In the genomic region with DNA sequence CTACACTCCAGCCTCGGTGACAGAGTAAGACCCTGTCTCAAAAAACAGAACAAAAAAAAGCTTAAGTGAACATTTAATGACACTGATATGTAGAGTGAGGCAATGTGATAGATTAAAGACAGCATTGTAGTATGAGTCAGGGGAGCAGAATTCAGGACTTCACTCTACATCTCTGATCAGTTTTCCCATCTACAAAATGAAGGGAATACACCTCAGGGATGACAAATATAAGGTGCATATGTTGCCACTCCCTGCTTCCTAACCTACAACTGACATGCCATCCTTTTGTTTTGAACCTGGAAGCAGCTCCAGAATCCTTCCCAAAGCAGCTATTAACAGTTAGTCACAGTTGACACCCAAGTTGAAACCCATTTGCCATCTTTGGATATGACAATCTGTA, we compare ENCODE assay signal across 22 cellular contexts.
"Had no signal": no experiment of that assay in that cellular context is flagged by ENCODE, and none has a peak within 500 bp of the region (broad histone marks: within the 10 kb centered on the region; RNA-seq: fewer than 3 reads in every experiment).

No MANE protein-coding gene starts in this region.

- H3K36me3 ChIP-seq: colonic mucosa, esophagus muscularis mucosa, left ventricle myocardium inferior, lower lobe of right lung, prostate gland, tibial nerve had no signal

- FAIRE-seq: endothelial cell of umbilical vein, kidney had no signal

- H3K4me3 ChIP-seq: colonic mucosa, esophagus muscularis mucosa, left ventricle myocardium inferior, lower lobe of right lung, prostate gland, skin epidermis, testis, tibial nerve had no signal

- H3K9ac ChIP-seq: parathyroid adenoma had no signal

- H3K27me3 ChIP-seq: colonic mucosa, esophagus muscularis mucosa, testis, tibial nerve had no signal

- H3K27ac ChIP-seq: colonic mucosa, esophagus muscularis mucosa, left ventricle myocardium inferior, lower lobe of right lung, parathyroid adenoma, prostate gland, testis, tibial nerve had no signal

- H2AFZ ChIP-seq: parathyroid adenoma had no signal

- ATAC-seq: left cardiac atrium; lower lobe of right lung; naive thymus-derived CD4-positive, alpha-beta T cell; sciatic nerve; stimulated activated naive B cell treated with anti-CD40 and anti-IgM and Interleukin-4, amounts not matched to agents 10 μg/mL and 1 μg/mL and 100 μg/mL, for 72 hours; stimulated activated naive CD8-positive, alpha-beta T cell treated with anti-CD3 and anti-CD28 coated beads, Interleukin-15, amount 100 ng/mL, for 72 hours had no signal

- DNase-seq: colonic mucosa; dermis blood vessel endothelial cell; immature natural killer cell; kidney; left cardiac atrium; left ventricle myocardium inferior; lower lobe of right lung; mesenchymal stem cell; naive thymus-derived CD4-positive, alpha-beta T cell; nephron progenitor cell; stimulated activated CD4-positive, alpha-beta T cell treated with anti-CD3 and anti-CD28 coated beads, Interleukin-2, amount 100 ng/mL, for 24 hours; stimulated activated CD4-positive, alpha-beta T cell treated with anti-CD3 and anti-CD28 coated beads, Interleukin-4, amount 100 ng/mL, for 4 hours; stimulated activated naive B cell treated with anti-CD40 and anti-IgM and Interleukin-4, amounts not matched to agents 10 μg/mL and 1 μg/mL and 100 μg/mL, for 72 hours; stimulated activated naive CD8-positive, alpha-beta T cell treated with anti-CD3 and anti-CD28 coated beads, Interleukin-15, amount 100 ng/mL, for 72 hours; testis had no signal

- H3K4me1 ChIP-seq: colonic mucosa, parathyroid adenoma, prostate gland, tibial nerve had no signal

- H3K9me3 ChIP-seq: colonic mucosa, esophagus muscularis mucosa, left ventricle myocardium inferior, lower lobe of right lung, prostate gland, testis, tibial nerve had no signal
